Comparison of ENCODE assay signal across 29 cellular contexts in genomic region chr18:59769105-59769865, GRCh38.
DNase-seq lines count a peak whose midpoint lies in the region; ATAC-seq and TF ChIP-seq lines count a peak whose summit lies in the region.
"Had no signal": no experiment of that assay in that cellular context is flagged by ENCODE, and none has a peak within 500 bp of the region (broad histone marks: within the 10 kb centered on the region; RNA-seq: fewer than 3 reads in every experiment).

No MANE protein-coding gene starts in this region.

- ATAC-seq in GM21381 (IDR thresholded peaks at IDR 0.05; ENCODE audit: unreplicated experiment) = no peak
- no peak for ATAC-seq in stimulated activated naive CD8-positive, alpha-beta T cell treated with anti-CD3 and anti-CD28 coated beads, Interleukin-15, amount 100 ng/mL, for 72 hours
- ATAC-seq: A549, K562 had no signal

- peak overlapping the region; percentile 14 for H2AFZ ChIP-seq in osteoblast (ENCODE audit: low read length)

- H3K27me3 Mint-ChIP-seq in stimulated activated naive CD8-positive, alpha-beta T cell treated with anti-CD3 and anti-CD28 coated beads, Interleukin-15, amount 100 ng/mL, for 72 hours = peaks cover 30% of the 10 kb centered on the region

- TF ChIP-seq CTCF in AG09319 (IDR thresholded peaks at IDR 0.05; ENCODE audit: low read depth, low read length) (no peak), fibroblast of mammary gland (conservative IDR thresholded peaks at IDR 0.05; ENCODE audit: control insufficient read depth, insufficient read depth, low read depth, low read length) (no peak), osteoblast (IDR thresholded peaks at IDR 0.05; ENCODE audit: extremely low read depth, low read depth, low read length) (no peak)

- peak; percentile 52 for DNase-seq in AG09319 (ENCODE audit: extremely low read depth, low read depth)
- DNase-seq in adipocyte (ENCODE audit: low read depth) = peak; percentile 67
- peak; percentile 81 for DNase-seq in fibroblast of mammary gland (ENCODE audit: low read depth)
- DNase-seq in osteoblast (ENCODE audit: insufficient read length, low spot score, missing footprints) = no peak
- no peak for DNase-seq in DMS53 treated with DMSO at 0.1 percent for 48 hours (lab: John Stamatoyannopoulos, UW; ENCODE audit: unreplicated experiment)
- no peak for DNase-seq in hippocampal formation (lab: John Stamatoyannopoulos, UW)
- DNase-seq in stimulated activated naive CD8-positive, alpha-beta T cell treated with anti-CD3 and anti-CD28 coated beads, Interleukin-15, amount 100 ng/mL, for 72 hours = no peak
- DNase-seq: activated CD4-positive, CD25-positive, alpha-beta regulatory T cell treated with anti-CD3 and anti-CD28 coated beads, Interleukin-2, amount 50 U/mL, for 72 hours; activated naive CD4-positive, alpha-beta T cell; activated T-cell treated with anti-CD3 and anti-CD28 coated beads, Interleukin-2, amount 50 U/mL, for 1 hour; amniotic stem cell; caudate nucleus; dermis blood vessel endothelial cell; H9; kidney glomerular epithelial cell; MV-4-11; naive B cell; NCI-H2029 treated with DMSO at 0.1 percent for 48 hours; NCI-H345; occipital lobe; SHP77; stimulated activated CD4-positive, alpha-beta T cell treated with anti-CD3 and anti-CD28 coated beads, Interleukin-12 subunit alpha, Interleukin-12 subunit beta, amount 100 ng/mL, for 4 hours; stimulated activated CD4-positive, alpha-beta T cell treated with anti-CD3 and anti-CD28 coated beads, Interleukin-4, amount 100 ng/mL, for 4 hours; stomach; upper lobe of left lung had no signal

- H3K4me3 ChIP-seq in adipocyte (ENCODE audit: low read length) = peak overlapping the region; percentile 58
- H3K4me3 ChIP-seq in fibroblast of mammary gland (ENCODE audit: control insufficient read depth, low read depth, low read length) = no peak overlapping the region
- H3K4me3 ChIP-seq in osteoblast (ENCODE audit: insufficient read depth, low read length) = peak overlapping the region; percentile 30
- H3K4me3 ChIP-seq: A549, K562, stomach, upper lobe of left lung had no signal

- H3K27me3 ChIP-seq in adipocyte (replicated peaks; ENCODE audit: control insufficient read depth, insufficient read depth, low read length) = no peaks in the 10 kb centered on the region
- no peaks in the 10 kb centered on the region for H3K27me3 ChIP-seq in osteoblast (ENCODE audit: insufficient read depth, low read length)
- H3K27me3 ChIP-seq: upper lobe of left lung had no signal

- H3K9me3 Mint-ChIP-seq in stimulated activated naive CD8-positive, alpha-beta T cell treated with anti-CD3 and anti-CD28 coated beads, Interleukin-15, amount 100 ng/mL, for 72 hours = peaks cover 0 to 15% of the 10 kb centered on the region in 2 donors

- H3K36me3 ChIP-seq in adipocyte (ENCODE audit: control insufficient read depth, insufficient read depth, low read length, severe bottlenecking) (no peaks in the 10 kb centered on the region), osteoblast (ENCODE audit: insufficient read depth, low read length) (no peaks in the 10 kb centered on the region)
- H3K36me3 ChIP-seq: stomach, upper lobe of left lung had no signal

- H3K79me2 ChIP-seq in osteoblast (ENCODE audit: insufficient read depth, low read length) = no peaks in the 10 kb centered on the region

- H3K9me3 ChIP-seq in adipocyte (ENCODE audit: control insufficient read depth, low read length) = no peaks in the 10 kb centered on the region
- H3K9me3 ChIP-seq in osteoblast (ENCODE audit: low read depth, low read length) = no peaks in the 10 kb centered on the region
- H3K9me3 ChIP-seq: A549 had no signal

- H4K20me1 ChIP-seq in osteoblast (ENCODE audit: insufficient read depth, low read length) = no peaks in the 10 kb centered on the region

- peak overlapping the region; percentile 73 for H3K9ac ChIP-seq in adipocyte (ENCODE audit: low read length)

- H3K4me1 ChIP-seq in adipocyte (ENCODE audit: control insufficient read depth, insufficient read depth, low read length) (peaks cover 28% of the 10 kb centered on the region), osteoblast (ENCODE audit: insufficient read depth, low read length) (peaks cover 16% of the 10 kb centered on the region)
- H3K4me1 ChIP-seq: A549, stomach, upper lobe of left lung had no signal

- H3K4me2 ChIP-seq in osteoblast (ENCODE audit: insufficient read depth, low read length) = peak overlapping the region; percentile 56
- H3K4me2 ChIP-seq: A549 had no signal

- no peaks in the 10 kb centered on the region for H3K4me1 Mint-ChIP-seq in stimulated activated naive CD8-positive, alpha-beta T cell treated with anti-CD3 and anti-CD28 coated beads, Interleukin-15, amount 100 ng/mL, for 72 hours
- H3K4me1 Mint-ChIP-seq: H9, memory B cell, naive B cell had no signal

- H3K27ac Mint-ChIP-seq in stimulated activated naive CD8-positive, alpha-beta T cell treated with anti-CD3 and anti-CD28 coated beads, Interleukin-15, amount 100 ng/mL, for 72 hours = no peak overlapping the region
- H3K27ac Mint-ChIP-seq: H9, memory B cell, naive B cell had no signal

- no peak overlapping the region for H3K4me3 Mint-ChIP-seq in stimulated activated naive CD8-positive, alpha-beta T cell treated with anti-CD3 and anti-CD28 coated beads, Interleukin-15, amount 100 ng/mL, for 72 hours
- H3K4me3 Mint-ChIP-seq: H9, memory B cell, naive B cell had no signal

- peak overlapping the region; percentile 35 for H3K27ac ChIP-seq in osteoblast (ENCODE audit: low read depth, low read length)
- H3K27ac ChIP-seq: A549, stomach had no signal

Comparison
In these comparisons a context has a peak if more than half of its experiments do, and no peak if none do; other contexts are left out.
1. DNase-seq: peak in AG09319 (single experiment), adipocyte (single experiment) and fibroblast of mammary gland (single experiment); none in osteoblast (single experiment), DMS53 treated with DMSO at 0.1 percent for 48 hours (single experiment), hippocampal formation (0 of 2) and stimulated activated naive CD8-positive, alpha-beta T cell treated with anti-CD3 and anti-CD28 coated beads, Interleukin-15, amount 100 ng/mL, for 72 hours (0 of 2).